ENCODE assay signal across 11 cellular contexts in genomic region chr18:12041561-12041960, GRCh38. TPM values are rescaled to one million over a fixed set of nuclear protein-coding genes. Genes with fewer than 3 reads are reported as not detected.
DNase-seq lines count a peak whose midpoint lies in the region; ATAC-seq and TF ChIP-seq lines count a peak whose summit lies in the region.
"Had no signal": no experiment of that assay in that cellular context is flagged by ENCODE, and none has a peak within 500 bp of the region (broad histone marks: within the 10 kb centered on the region; RNA-seq: fewer than 3 reads in every experiment).

No MANE protein-coding gene starts in this region.

- no peak overlapping the region for H2AFZ ChIP-seq in mesenchymal stem cell (ENCODE audit: low read depth, low read length)

- H4K8ac ChIP-seq in mesenchymal stem cell (ENCODE audit: low read length), result no peak overlapping the region

- H3K36me3 Mint-ChIP-seq in type B pancreatic cell, result no peaks in the 10 kb centered on the region

- H3K27ac Mint-ChIP-seq in type B pancreatic cell, result no peak overlapping the region

- DNase-seq in GM04503 (ENCODE audit: low read depth) (peak; percentile 71), amniotic stem cell (lab: John Stamatoyannopoulos, UW) (peak; percentile 63), mesenchymal stem cell (peak; percentile 87), Kasumi-1 (lab: John Stamatoyannopoulos, UW) (no peak), erythroblast (lab: John Stamatoyannopoulos, UW) (no peak), type B pancreatic cell (ENCODE audit: extremely low spot score, unreplicated experiment) (no peak)
- DNase-seq: spleen had no signal

- H3K4me3 Mint-ChIP-seq in type B pancreatic cell, result no peak overlapping the region

- no peak overlapping the region for H2BK5ac ChIP-seq in mesenchymal stem cell (ENCODE audit: low read depth, low read length, poor library complexity, severe bottlenecking)

- no peak overlapping the region for H3K23ac ChIP-seq in mesenchymal stem cell (ENCODE audit: low read length in 2 of 2)

- peaks cover 9% of the 10 kb centered on the region for H3K27me3 Mint-ChIP-seq in type B pancreatic cell

- no peaks in the 10 kb centered on the region for H3K79me1 ChIP-seq in mesenchymal stem cell (replicated peaks; ENCODE audit: low read length, poor library complexity, severe bottlenecking)

- no peaks in the 10 kb centered on the region for H3K9me3 ChIP-seq in mesenchymal stem cell (ENCODE audit: control insufficient read depth, low read length)
- H3K9me3 ChIP-seq: spleen, suprapubic skin had no signal

- H3K9me3 Mint-ChIP-seq in type B pancreatic cell, result no peaks in the 10 kb centered on the region

- TF ChIP-seq CTCF in type B pancreatic cell (conservative IDR thresholded peaks at IDR 0.05), result no peak

- 18% methylated on average over 5 of the region's 5 CpGs for WGBS in mesenchymal stem cell

- H3K4me2 ChIP-seq in mesenchymal stem cell (ENCODE audit: low read length, poor library complexity, severe bottlenecking), result no peak overlapping the region

- no peak overlapping the region for H3K18ac ChIP-seq in mesenchymal stem cell (ENCODE audit: low read depth in 1 of 2, low read length in 2 of 2)

- H3K14ac ChIP-seq in mesenchymal stem cell (ENCODE audit: low read length in 2 of 2), result no peak overlapping the region

- no peak overlapping the region for H2BK120ac ChIP-seq in mesenchymal stem cell (ENCODE audit: low read depth, low read length)

- H3K36me3 ChIP-seq in mesenchymal stem cell (ENCODE audit: control insufficient read depth in 1 of 2, insufficient read depth in 2 of 2, low read depth in 1 of 2, low read length in 2 of 2), result no peaks in the 10 kb centered on the region
- H3K36me3 ChIP-seq: spleen, suprapubic skin had no signal

- H3K4me1 ChIP-seq in mesenchymal stem cell (ENCODE audit: control insufficient read depth, insufficient read depth, low read depth, low read length), result peaks cover 25% of the 10 kb centered on the region

- peaks cover 5% of the 10 kb centered on the region for H3K4me1 Mint-ChIP-seq in type B pancreatic cell (ENCODE audit: unreplicated experiment)

- ATAC-seq in HG02981 (IDR thresholded peaks at IDR 0.05; ENCODE audit: unreplicated experiment) (peak; percentile 62), GM21381 (IDR thresholded peaks at IDR 0.05; ENCODE audit: unreplicated experiment) (no peak)

- no peak overlapping the region for H3K4ac ChIP-seq in mesenchymal stem cell (ENCODE audit: low read depth in 1 of 2, low read length in 2 of 2)

- H3K9ac ChIP-seq in mesenchymal stem cell (ENCODE audit: low read length), result peak overlapping the region; percentile 62

- H3K27me3 ChIP-seq in mesenchymal stem cell (ENCODE audit: control insufficient read depth in 1 of 2, insufficient read depth in 1 of 2, low read length in 2 of 2), result no peaks in the 10 kb centered on the region
- H3K27me3 ChIP-seq: suprapubic skin had no signal

- H2BK15ac ChIP-seq in mesenchymal stem cell (ENCODE audit: low read depth, poor library complexity, severe bottlenecking), result no peak overlapping the region

- peak overlapping the region; percentile 67 for H3K27ac ChIP-seq in mesenchymal stem cell (ENCODE audit: low read length, poor library complexity, severe bottlenecking)
- H3K27ac ChIP-seq: spleen, suprapubic skin had no signal

- TF ChIP-seq POLR2A in erythroblast (IDR thresholded peaks at IDR 0.05; ENCODE audit: low read length), result no peak

- H3K4me3 ChIP-seq in mesenchymal stem cell (ENCODE audit: insufficient read depth in 1 of 2, low read depth in 1 of 2, low read length in 2 of 2), result no peak overlapping the region
- H3K4me3 ChIP-seq: spleen, suprapubic skin had no signal

- no peak overlapping the region for H4K91ac ChIP-seq in mesenchymal stem cell (ENCODE audit: low read length)

- H2AK5ac ChIP-seq in mesenchymal stem cell (ENCODE audit: low read length, severe bottlenecking), result no peak overlapping the region

- no peak overlapping the region for H2BK12ac ChIP-seq in mesenchymal stem cell (ENCODE audit: low read length in 2 of 2)

RNA-seq across cellular contexts. Expression of gene ANKRD62, which starts 52.1 kb away (rescaled TPM):
- polyA plus RNA-seq in mesenchymal stem cell (2013, experiment 1 of 2), result not detected
- not detected for polyA plus RNA-seq in mesenchymal stem cell (2013, experiment 2 of 2)
- not detected in 2 replicates for total RNA-seq in type B pancreatic cell (ENCODE audit: low replicate concordance)
- total RNA-seq: lung microvascular endothelial cell, spleen had no signal
- polyA plus RNA-seq: spleen had no signal

Comparison
In these comparisons a context has a peak if more than half of its experiments do, and no peak if none do; other contexts are left out.
1. DNase-seq: peak in GM04503 (single experiment), amniotic stem cell (single experiment) and mesenchymal stem cell (single experiment); none in Kasumi-1 (0 of 2), erythroblast (0 of 2) and type B pancreatic cell (single experiment).